In the genomic region with DNA sequence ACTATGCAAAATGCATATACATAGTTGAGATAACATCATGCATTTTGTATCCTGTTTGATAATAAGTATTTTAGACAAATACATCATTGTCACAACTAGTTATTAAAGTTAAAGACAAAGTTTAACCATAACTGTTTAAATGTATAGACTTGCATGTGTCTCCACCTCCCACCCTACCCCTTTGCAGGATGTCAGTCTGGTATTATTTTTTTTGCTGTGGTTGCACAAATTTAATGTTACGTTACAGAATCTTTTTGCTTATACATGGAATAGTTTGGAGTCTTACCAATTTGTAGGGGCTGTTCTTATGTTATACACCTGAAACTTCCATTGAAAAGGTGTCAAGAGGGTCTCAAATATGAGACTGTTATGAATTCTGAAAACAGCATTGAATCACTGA, we compare ENCODE assay signal across 1 cellular context.
A peak's percentile ranks its signal among the peaks of the same experiment; 100 is the strongest.
TF ChIP-seq lines count a peak whose summit lies in the region.

No MANE protein-coding gene starts in this region.

TF ChIP-seq in K562, 482 proteins besides CTCF, POLR2A, EP300 and RAD21:
- TF ChIP-seq GABPA (tag; conservative IDR thresholded peaks at IDR 0.05; ENCODE audit: low read depth), result no peak
- TF ChIP-seq HMGN3 (IDR thresholded peaks at IDR 0.05; ENCODE audit: borderline replicate concordance, extremely low read depth, insufficient read length, low read depth, low read length), result no peak
- TF ChIP-seq ZNF232 (CRISPR knock-in tag; IDR thresholded peaks at IDR 0.05), result no peak
- no peak for TF ChIP-seq CCNT2 (IDR thresholded peaks at IDR 0.05; ENCODE audit: borderline replicate concordance, extremely low read depth, insufficient read length, low read depth, low read length)
- TF ChIP-seq C11orf30 (IDR thresholded peaks at IDR 0.05; ENCODE audit: low read depth), result peak; percentile 87
- TF ChIP-seq, protein P1, sequence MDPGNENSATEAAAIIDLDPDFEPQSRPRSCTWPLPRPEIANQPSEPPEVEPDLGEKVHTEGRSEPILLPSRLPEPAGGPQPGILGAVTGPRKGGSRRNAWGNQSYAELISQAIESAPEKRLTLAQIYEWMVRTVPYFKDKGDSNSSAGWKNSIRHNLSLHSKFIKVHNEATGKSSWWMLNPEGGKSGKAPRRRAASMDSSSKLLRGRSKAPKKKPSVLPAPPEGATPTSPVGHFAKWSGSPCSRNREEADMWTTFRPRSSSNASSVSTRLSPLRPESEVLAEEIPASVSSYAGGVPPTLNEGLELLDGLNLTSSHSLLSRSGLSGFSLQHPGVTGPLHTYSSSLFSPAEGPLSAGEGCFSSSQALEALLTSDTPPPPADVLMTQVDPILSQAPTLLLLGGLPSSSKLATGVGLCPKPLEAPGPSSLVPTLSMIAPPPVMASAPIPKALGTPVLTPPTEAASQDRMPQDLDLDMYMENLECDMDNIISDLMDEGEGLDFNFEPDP (CRISPR knock-in tag; IDR thresholded peaks at IDR 0.05), result no peak
- TF ChIP-seq ELF2 (CRISPR knock-in tag; IDR thresholded peaks at IDR 0.05), result no peak
- TF ChIP-seq, protein P2, sequence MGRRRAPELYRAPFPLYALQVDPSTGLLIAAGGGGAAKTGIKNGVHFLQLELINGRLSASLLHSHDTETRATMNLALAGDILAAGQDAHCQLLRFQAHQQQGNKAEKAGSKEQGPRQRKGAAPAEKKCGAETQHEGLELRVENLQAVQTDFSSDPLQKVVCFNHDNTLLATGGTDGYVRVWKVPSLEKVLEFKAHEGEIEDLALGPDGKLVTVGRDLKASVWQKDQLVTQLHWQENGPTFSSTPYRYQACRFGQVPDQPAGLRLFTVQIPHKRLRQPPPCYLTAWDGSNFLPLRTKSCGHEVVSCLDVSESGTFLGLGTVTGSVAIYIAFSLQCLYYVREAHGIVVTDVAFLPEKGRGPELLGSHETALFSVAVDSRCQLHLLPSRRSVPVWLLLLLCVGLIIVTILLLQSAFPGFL (CRISPR knock-in tag; IDR thresholded peaks at IDR 0.05), result no peak
- no peak for TF ChIP-seq ZNF217 (CRISPR knock-in tag; IDR thresholded peaks at IDR 0.05)
- TF ChIP-seq MAFG (tag; conservative IDR thresholded peaks at IDR 0.05), result peak; percentile 88
- no peak for TF ChIP-seq RBM17 (IDR thresholded peaks at IDR 0.05; ENCODE audit: borderline replicate concordance, low read depth, low read length)
- no peak for TF ChIP-seq ZNF561 (CRISPR knock-in tag; conservative IDR thresholded peaks at IDR 0.05)
- TF ChIP-seq POLR2H (tag; IDR thresholded peaks at IDR 0.05; ENCODE audit: low read depth), result no peak
- TF ChIP-seq ZNF316 (IDR thresholded peaks at IDR 0.05), result peak; percentile 95
- no peak for TF ChIP-seq ZNF778 (CRISPR knock-in tag; IDR thresholded peaks at IDR 0.05)
- TF ChIP-seq MAFK (IDR thresholded peaks at IDR 0.05; ENCODE audit: low read length), result peak; percentile 92
- peak; percentile 88 for TF ChIP-seq MAFF (IDR thresholded peaks at IDR 0.05; ENCODE audit: low read length)
- TF ChIP-seq KDM5B (IDR thresholded peaks at IDR 0.05; ENCODE audit: insufficient replicate concordance, low read depth, low read length), result no peak
- no peak for TF ChIP-seq TAF7 (tag; IDR thresholded peaks at IDR 0.05)
- TF ChIP-seq, protein P3, sequence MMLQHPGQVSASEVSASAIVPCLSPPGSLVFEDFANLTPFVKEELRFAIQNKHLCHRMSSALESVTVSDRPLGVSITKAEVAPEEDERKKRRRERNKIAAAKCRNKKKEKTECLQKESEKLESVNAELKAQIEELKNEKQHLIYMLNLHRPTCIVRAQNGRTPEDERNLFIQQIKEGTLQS (IDR thresholded peaks at IDR 0.05), result no peak
- TF ChIP-seq, protein P3 (CRISPR knock-in tag; conservative IDR thresholded peaks at IDR 0.05), result no peak
